In genomic region chr1:15523922-15524282, GRCh38 we compare ENCODE assay signal across 8 cellular contexts. TPM values are rescaled to one million over a fixed set of nuclear protein-coding genes. Genes with fewer than 3 reads are reported as not detected.
DNase-seq lines count a peak whose midpoint lies in the region; ATAC-seq and TF ChIP-seq lines count a peak whose summit lies in the region.

TSS of gene CASP9 (minus strand) at chr1:15524215. CDS start at chr1:15524200, 15 bp downstream.

- peaks cover 25% of the 10 kb centered on the region for H3F3A ChIP-seq in PC-9 (ENCODE audit: insufficient read depth, low read depth)

- no peaks in the 10 kb centered on the region for H3K9me2 ChIP-seq in PC-9 (ENCODE audit: insufficient read depth)

- H3K4me2 ChIP-seq in PC-9, result peak within 1 kb of the TSS; percentile 93

- peak within 1 kb of the TSS; percentile 88 for H2AFZ ChIP-seq in PC-9

- peaks cover 17% of the 10 kb centered on the region for H3K4me1 ChIP-seq in PC-9 (replicated peaks; ENCODE audit: insufficient read depth)

- DNase-seq in PC-9, result no peak
- no peak for DNase-seq in endothelial cell (ENCODE audit: low spot score)
- no peak for DNase-seq in neural crest cell (ENCODE audit: low read depth, low spot score)
- no peak for DNase-seq in AG20443 (ENCODE audit: low spot score)
- no peak for DNase-seq in KBM-7

- H3K27ac ChIP-seq in PC-9, result peak within 1 kb of the TSS; percentile 78

- H3K27me3 Mint-ChIP-seq in endothelial cell (ENCODE audit: unreplicated experiment) (peaks cover 16% of the 10 kb centered on the region), neural crest cell (ENCODE audit: low read depth) (no peaks in the 10 kb centered on the region)

- H3K36me3 Mint-ChIP-seq in endothelial cell (ENCODE audit: low read depth, unreplicated experiment) (peaks cover 3% of the 10 kb centered on the region), neural crest cell (ENCODE audit: low read depth) (no peaks in the 10 kb centered on the region)

- H3K36me3 ChIP-seq in PC-9 (ENCODE audit: low read depth), result no peaks in the 10 kb centered on the region

- H3K4me3 Mint-ChIP-seq in endothelial cell (ENCODE audit: unreplicated experiment), result peak within 1 kb of the TSS; percentile 93
- peak within 1 kb of the TSS; percentile 91 for H3K4me3 Mint-ChIP-seq in neural crest cell

- peak; percentile 3 for ATAC-seq in GM21737 (IDR thresholded peaks at IDR 0.05; ENCODE audit: unreplicated experiment)
- no peak for ATAC-seq in HG03280 (IDR thresholded peaks at IDR 0.05; ENCODE audit: unreplicated experiment)
- no peak for ATAC-seq in HG03342 (IDR thresholded peaks at IDR 0.05; ENCODE audit: unreplicated experiment)

- no peaks in the 10 kb centered on the region for H3K27me3 ChIP-seq in PC-9 (ENCODE audit: insufficient read depth, low read depth)

- TF ChIP-seq CTCF in PC-9 (conservative IDR thresholded peaks at IDR 0.05) (no peak), endothelial cell (IDR thresholded peaks at IDR 0.05; ENCODE audit: unreplicated experiment) (no peak), neural crest cell (conservative IDR thresholded peaks at IDR 0.05) (no peak)

- in situ Hi-C loops in KBM-7 (cut with MboI; ENCODE audit: low pct_unique_long_range_greater_than_20kb, low sequenced_read_pairs), result no loop called here

- H3K79me2 ChIP-seq in PC-9 (ENCODE audit: low read depth), result peaks cover 15% of the 10 kb centered on the region; the same call in 1 of the 2 replicates

- POLR2A ChIA-PET in PC-9 (lab: Charles Lee; ENCODE audit: unreplicated experiment), result no interaction called here

- H3K9me3 Mint-ChIP-seq in endothelial cell (ENCODE audit: unreplicated experiment) (no peaks in the 10 kb centered on the region), neural crest cell (no peaks in the 10 kb centered on the region)

- no peaks in the 10 kb centered on the region for H4K20me1 ChIP-seq in PC-9 (ENCODE audit: insufficient read depth)

- CTCF ChIA-PET in PC-9 (lab: Charles Lee), result no interaction called here

- H3K27ac Mint-ChIP-seq in endothelial cell (ENCODE audit: unreplicated experiment) (peak within 1 kb of the TSS; percentile 94), neural crest cell (ENCODE audit: unreplicated experiment) (peak within 1 kb of the TSS; percentile 100)

- intact Hi-C loops in PC-9 (cut with micrococcal nuclease; ENCODE audit: unreplicated experiment), result loop anchor here (1.0 to 10.0 kb wide), 5 partner anchors 93 to 621 kb away; partner anchors contain the start of genes DDI2 and TMEM51

- H3K4me3 ChIP-seq in PC-9, result peak within 1 kb of the TSS; percentile 77

- H3K4me1 Mint-ChIP-seq in endothelial cell (ENCODE audit: unreplicated experiment) (peaks cover 26% of the 10 kb centered on the region), neural crest cell (peaks cover 48% of the 10 kb centered on the region)

- no peaks in the 10 kb centered on the region for H3K9me3 ChIP-seq in PC-9 (ENCODE audit: insufficient read depth, low read depth)

- no TSS peak for BruUV-seq in PC-9 (replicated peaks; lab: Mats Ljungman, UMichigan)

RNA-seq across cellular contexts. Expression of gene CASP9, which starts in this region (rescaled TPM):
- total RNA-seq in PC-9 (2021), result 12.4 and 16.6 TPM in 2 replicates
- total RNA-seq in endothelial cell (ENCODE audit: unreplicated experiment), result 12.0 TPM
- 13.2 and 13.8 TPM in 2 replicates for total RNA-seq in neural crest cell
